Comparison of ENCODE assay signal across 1 cellular context in genomic region chr3:12994607-12995388, GRCh38.
A peak's percentile ranks its signal among the peaks of the same experiment; 100 is the strongest.
TF ChIP-seq lines count a peak whose summit lies in the region.

No MANE protein-coding gene starts in this region.

TF ChIP-seq in HepG2, 621 proteins besides CTCF, POLR2A, EP300 and RAD21 (continued from another document and continues in another):
- TF ChIP-seq THAP9 (CRISPR knock-in tag; IDR thresholded peaks at IDR 0.05; ENCODE audit: borderline replicate concordance) (peak; percentile 83; the same call in 1 of the 2 replicates), ZNF333 (CRISPR knock-in tag; IDR thresholded peaks at IDR 0.05; ENCODE audit: borderline replicate concordance) (peak; percentile 76), ZNF607 (CRISPR knock-in tag; IDR thresholded peaks at IDR 0.05; ENCODE audit: borderline replicate concordance) (no peak), TAF15 (IDR thresholded peaks at IDR 0.05; ENCODE audit: low read depth, low read length, poor library complexity, severe bottlenecking) (no peak), PHF5A (CRISPR knock-in tag; IDR thresholded peaks at IDR 0.05; ENCODE audit: low read depth, unreplicated experiment) (no peak), KDM5A (IDR thresholded peaks at IDR 0.05; ENCODE audit: borderline replicate concordance, low read length) (no peak), BORCS8-MEF2B (CRISPR knock-in tag; IDR thresholded peaks at IDR 0.05) (peak; percentile 49; the same call in 1 of the 2 replicates), MXD4 (CRISPR knock-in tag; IDR thresholded peaks at IDR 0.05) (peak; percentile 91), ETV6 (CRISPR knock-in tag; conservative IDR thresholded peaks at IDR 0.05) (0 out of 2 replicates have a peak, but pooled peaks have one; percentile 37), ZNF12 (CRISPR knock-in tag; IDR thresholded peaks at IDR 0.05) (no peak), GFI1 (CRISPR knock-in tag; IDR thresholded peaks at IDR 0.05; ENCODE audit: borderline replicate concordance) (peak; percentile 19; the same call in 1 of the 2 replicates), RAD51 (IDR thresholded peaks at IDR 0.05; ENCODE audit: borderline replicate concordance) (no peak), NFE2L1 (CRISPR knock-in tag; IDR thresholded peaks at IDR 0.05; ENCODE audit: borderline replicate concordance) (no peak), ZNF256 (CRISPR knock-in tag; conservative IDR thresholded peaks at IDR 0.05) (no peak), ZNF784 (CRISPR knock-in tag; IDR thresholded peaks at IDR 0.05; ENCODE audit: borderline replicate concordance) (peak; percentile 27; the same call in 1 of the 2 replicates), ZIK1 (CRISPR knock-in tag; IDR thresholded peaks at IDR 0.05; ENCODE audit: borderline replicate concordance, low read depth) (peak; percentile 65; the same call in 1 of the 2 replicates), MIXL1 (CRISPR knock-in tag; IDR thresholded peaks at IDR 0.05) (no peak), KMT2B (CRISPR knock-in tag; IDR thresholded peaks at IDR 0.05) (no peak), GATAD1 (CRISPR knock-in tag; IDR thresholded peaks at IDR 0.05) (peak; percentile 84), SP140L (CRISPR knock-in tag; IDR thresholded peaks at IDR 0.05; ENCODE audit: borderline replicate concordance) (0 out of 2 replicates have a peak, but pooled peaks have one; percentile 37), HES4 (CRISPR knock-in tag; IDR thresholded peaks at IDR 0.05; ENCODE audit: borderline replicate concordance) (no peak), THRA (CRISPR knock-in tag; IDR thresholded peaks at IDR 0.05; ENCODE audit: borderline replicate concordance) (peak; percentile 74; the same call in 1 of the 2 replicates), ZNF772 (CRISPR knock-in tag; IDR thresholded peaks at IDR 0.05) (peak; percentile 81), ZNF549 (CRISPR knock-in tag; IDR thresholded peaks at IDR 0.05) (no peak), SRSF9 (IDR thresholded peaks at IDR 0.05; ENCODE audit: borderline replicate concordance, insufficient read depth, low read depth, low read length, poor library complexity, severe bottlenecking) (no peak), RELA (CRISPR knock-in tag; IDR thresholded peaks at IDR 0.05) (no peak; the same call in 1 of the 2 replicates), ZBTB39 (CRISPR knock-in tag; IDR thresholded peaks at IDR 0.05) (peak; percentile 85; the same call in 1 of the 2 replicates), ZNF274 (CRISPR knock-in tag; IDR thresholded peaks at IDR 0.05) (no peak; the same call in 1 of the 2 replicates), ZNF761 (CRISPR knock-in tag; conservative IDR thresholded peaks at IDR 0.05) (no peak), FOXO1 (CRISPR knock-in tag; IDR thresholded peaks at IDR 0.05) (no peak; the same call in 1 of the 2 replicates), IRF2 (CRISPR knock-in tag; IDR thresholded peaks at IDR 0.05) (peak; percentile 73), TOPORS (CRISPR knock-in tag; IDR thresholded peaks at IDR 0.05) (no peak), ZNF740 (CRISPR knock-in tag; IDR thresholded peaks at IDR 0.05) (peak; percentile 72), ASH2L (IDR thresholded peaks at IDR 0.05; ENCODE audit: insufficient read length, low read depth, low read length) (peak; percentile 56), NFE2 (CRISPR knock-in tag; IDR thresholded peaks at IDR 0.05) (no peak), ZSCAN29 (CRISPR knock-in tag; conservative IDR thresholded peaks at IDR 0.05) (0 out of 2 replicates have a peak, but pooled peaks have one; percentile 51), ZNF558 (CRISPR knock-in tag; IDR thresholded peaks at IDR 0.05; ENCODE audit: borderline replicate concordance) (no peak), ATF7 (IDR thresholded peaks at IDR 0.05) (no peak), ATF7 (CRISPR knock-in tag; IDR thresholded peaks at IDR 0.05) (peak; percentile 67; the same call in 1 of the 2 replicates), KLF6 (CRISPR knock-in tag; IDR thresholded peaks at IDR 0.05) (0 out of 2 replicates have a peak, but pooled peaks have one; percentile 30), ZNF530 (CRISPR knock-in tag; IDR thresholded peaks at IDR 0.05; ENCODE audit: low read depth) (no peak), ZNF121 (CRISPR knock-in tag; IDR thresholded peaks at IDR 0.05) (peak; percentile 98), RNF2 (conservative IDR thresholded peaks at IDR 0.05; ENCODE audit: low read depth) (no peak), ZNF605 (CRISPR knock-in tag; IDR thresholded peaks at IDR 0.05) (peak; percentile 37)
- TF ChIP-seq, protein P1, sequence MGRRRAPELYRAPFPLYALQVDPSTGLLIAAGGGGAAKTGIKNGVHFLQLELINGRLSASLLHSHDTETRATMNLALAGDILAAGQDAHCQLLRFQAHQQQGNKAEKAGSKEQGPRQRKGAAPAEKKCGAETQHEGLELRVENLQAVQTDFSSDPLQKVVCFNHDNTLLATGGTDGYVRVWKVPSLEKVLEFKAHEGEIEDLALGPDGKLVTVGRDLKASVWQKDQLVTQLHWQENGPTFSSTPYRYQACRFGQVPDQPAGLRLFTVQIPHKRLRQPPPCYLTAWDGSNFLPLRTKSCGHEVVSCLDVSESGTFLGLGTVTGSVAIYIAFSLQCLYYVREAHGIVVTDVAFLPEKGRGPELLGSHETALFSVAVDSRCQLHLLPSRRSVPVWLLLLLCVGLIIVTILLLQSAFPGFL (CRISPR knock-in tag; IDR thresholded peaks at IDR 0.05): no peak
- TF ChIP-seq, protein P2, sequence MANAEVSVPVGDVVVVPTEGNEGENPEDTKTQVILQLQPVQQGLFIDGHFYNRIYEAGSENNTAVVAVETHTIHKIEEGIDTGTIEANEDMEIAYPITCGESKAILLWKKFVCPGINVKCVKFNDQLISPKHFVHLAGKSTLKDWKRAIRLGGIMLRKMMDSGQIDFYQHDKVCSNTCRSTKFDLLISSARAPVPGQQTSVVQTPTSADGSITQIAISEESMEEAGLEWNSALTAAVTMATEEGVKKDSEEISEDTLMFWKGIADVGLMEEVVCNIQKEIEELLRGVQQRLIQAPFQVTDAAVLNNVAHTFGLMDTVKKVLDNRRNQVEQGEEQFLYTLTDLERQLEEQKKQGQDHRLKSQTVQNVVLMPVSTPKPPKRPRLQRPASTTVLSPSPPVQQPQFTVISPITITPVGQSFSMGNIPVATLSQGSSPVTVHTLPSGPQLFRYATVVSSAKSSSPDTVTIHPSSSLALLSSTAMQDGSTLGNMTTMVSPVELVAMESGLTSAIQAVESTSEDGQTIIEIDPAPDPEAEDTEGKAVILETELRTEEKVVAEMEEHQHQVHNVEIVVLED (CRISPR knock-in tag; IDR thresholded peaks at IDR 0.05; ENCODE audit: borderline replicate concordance): peak; percentile 28; the same call in 1 of the 2 replicates
- TF ChIP-seq, protein P3, sequence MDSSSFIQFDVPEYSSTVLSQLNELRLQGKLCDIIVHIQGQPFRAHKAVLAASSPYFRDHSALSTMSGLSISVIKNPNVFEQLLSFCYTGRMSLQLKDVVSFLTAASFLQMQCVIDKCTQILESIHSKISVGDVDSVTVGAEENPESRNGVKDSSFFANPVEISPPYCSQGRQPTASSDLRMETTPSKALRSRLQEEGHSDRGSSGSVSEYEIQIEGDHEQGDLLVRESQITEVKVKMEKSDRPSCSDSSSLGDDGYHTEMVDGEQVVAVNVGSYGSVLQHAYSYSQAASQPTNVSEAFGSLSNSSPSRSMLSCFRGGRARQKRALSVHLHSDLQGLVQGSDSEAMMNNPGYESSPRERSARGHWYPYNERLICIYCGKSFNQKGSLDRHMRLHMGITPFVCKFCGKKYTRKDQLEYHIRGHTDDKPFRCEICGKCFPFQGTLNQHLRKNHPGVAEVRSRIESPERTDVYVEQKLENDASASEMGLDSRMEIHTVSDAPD (CRISPR knock-in tag; IDR thresholded peaks at IDR 0.05): 0 out of 2 replicates have a peak, but pooled peaks have one; percentile 20
- TF ChIP-seq, protein P4, sequence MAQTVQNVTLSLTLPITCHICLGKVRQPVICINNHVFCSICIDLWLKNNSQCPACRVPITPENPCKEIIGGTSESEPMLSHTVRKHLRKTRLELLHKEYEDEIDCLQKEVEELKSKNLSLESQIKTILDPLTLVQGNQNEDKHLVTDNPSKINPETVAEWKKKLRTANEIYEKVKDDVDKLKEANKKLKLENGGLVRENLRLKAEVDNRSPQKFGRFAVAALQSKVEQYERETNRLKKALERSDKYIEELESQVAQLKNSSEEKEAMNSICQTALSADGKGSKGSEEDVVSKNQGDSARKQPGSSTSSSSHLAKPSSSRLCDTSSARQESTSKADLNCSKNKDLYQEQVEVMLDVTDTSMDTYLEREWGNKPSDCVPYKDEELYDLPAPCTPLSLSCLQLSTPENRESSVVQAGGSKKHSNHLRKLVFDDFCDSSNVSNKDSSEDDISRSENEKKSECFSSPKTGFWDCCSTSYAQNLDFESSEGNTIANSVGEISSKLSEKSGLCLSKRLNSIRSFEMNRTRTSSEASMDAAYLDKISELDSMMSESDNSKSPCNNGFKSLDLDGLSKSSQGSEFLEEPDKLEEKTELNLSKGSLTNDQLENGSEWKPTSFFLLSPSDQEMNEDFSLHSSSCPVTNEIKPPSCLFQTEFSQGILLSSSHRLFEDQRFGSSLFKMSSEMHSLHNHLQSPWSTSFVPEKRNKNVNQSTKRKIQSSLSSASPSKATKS (CRISPR knock-in tag; IDR thresholded peaks at IDR 0.05): no peak
- TF ChIP-seq, protein P5, sequence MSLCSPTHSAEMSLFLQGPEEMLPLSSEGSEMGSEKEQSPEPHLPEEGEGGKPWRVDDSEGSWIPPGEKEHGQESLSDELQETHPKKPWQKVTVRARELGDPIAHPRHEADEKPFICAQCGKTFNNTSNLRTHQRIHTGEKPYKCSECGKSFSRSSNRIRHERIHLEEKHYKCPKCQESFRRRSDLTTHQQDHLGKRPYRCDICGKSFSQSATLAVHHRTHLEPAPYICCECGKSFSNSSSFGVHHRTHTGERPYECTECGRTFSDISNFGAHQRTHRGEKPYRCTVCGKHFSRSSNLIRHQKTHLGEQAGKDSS (CRISPR knock-in tag; IDR thresholded peaks at IDR 0.05; ENCODE audit: borderline replicate concordance, low read depth): peak; percentile 82; the same call in 1 of the 2 replicates
- TF ChIP-seq, protein P6, sequence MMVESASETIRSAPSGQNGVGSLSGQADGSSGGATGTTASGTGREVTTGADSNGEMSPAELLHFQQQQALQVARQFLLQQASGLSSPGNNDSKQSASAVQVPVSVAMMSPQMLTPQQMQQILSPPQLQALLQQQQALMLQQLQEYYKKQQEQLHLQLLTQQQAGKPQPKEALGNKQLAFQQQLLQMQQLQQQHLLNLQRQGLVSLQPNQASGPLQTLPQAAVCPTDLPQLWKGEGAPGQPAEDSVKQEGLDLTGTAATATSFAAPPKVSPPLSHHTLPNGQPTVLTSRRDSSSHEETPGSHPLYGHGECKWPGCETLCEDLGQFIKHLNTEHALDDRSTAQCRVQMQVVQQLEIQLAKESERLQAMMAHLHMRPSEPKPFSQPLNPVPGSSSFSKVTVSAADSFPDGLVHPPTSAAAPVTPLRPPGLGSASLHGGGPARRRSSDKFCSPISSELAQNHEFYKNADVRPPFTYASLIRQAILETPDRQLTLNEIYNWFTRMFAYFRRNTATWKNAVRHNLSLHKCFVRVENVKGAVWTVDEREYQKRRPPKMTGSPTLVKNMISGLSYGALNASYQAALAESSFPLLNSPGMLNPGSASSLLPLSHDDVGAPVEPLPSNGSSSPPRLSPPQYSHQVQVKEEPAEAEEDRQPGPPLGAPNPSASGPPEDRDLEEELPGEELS (CRISPR knock-in tag; IDR thresholded peaks at IDR 0.05): peak; percentile 13; the same call in 1 of the 2 replicates
